ENCODE assay signal across 1 cellular context in genomic region chr1:243791586-243792267, GRCh38.
TF ChIP-seq lines count a peak whose summit lies in the region.

No MANE protein-coding gene starts in this region.

TF ChIP-seq in endothelial cell of umbilical vein, 7 proteins besides CTCF, POLR2A, EP300 and RAD21:
- no peak for TF ChIP-seq MYC (IDR thresholded peaks at IDR 0.05; ENCODE audit: low read depth, low read length)
- no peak for TF ChIP-seq POLR2AphosphoS5 (IDR thresholded peaks at IDR 0.05; ENCODE audit: insufficient read depth, low read depth, low read length)
- TF ChIP-seq FOS (IDR thresholded peaks at IDR 0.05; ENCODE audit: borderline replicate concordance, insufficient read depth, low read length) = no peak
- no peak for TF ChIP-seq MAX (IDR thresholded peaks at IDR 0.05; ENCODE audit: insufficient read depth, insufficient read length)
- TF ChIP-seq JUN (IDR thresholded peaks at IDR 0.05; ENCODE audit: borderline replicate concordance, insufficient read depth, insufficient read length, low read depth) = no peak
- TF ChIP-seq EZH2 (IDR thresholded peaks at IDR 0.05; ENCODE audit: borderline replicate concordance, low read depth, low read length, severe bottlenecking) = no peak
- TF ChIP-seq GATA2 (IDR thresholded peaks at IDR 0.05; ENCODE audit: insufficient read depth, insufficient read length, low read depth, low read length) = no peak
